21 cellular contexts compared by ENCODE assay signal in genomic region chr12:121250359-121250758, GRCh38. TPM values are rescaled to one million over a fixed set of nuclear protein-coding genes. Genes with fewer than 3 reads are reported as not detected.
DNase-seq lines count a peak whose midpoint lies in the region; ATAC-seq and TF ChIP-seq lines count a peak whose summit lies in the region.
"Had no signal": no experiment of that assay in that cellular context is flagged by ENCODE, and none has a peak within 500 bp of the region (broad histone marks: within the 10 kb centered on the region; RNA-seq: fewer than 3 reads in every experiment).

No MANE protein-coding gene starts in this region.

- CTCF ChIA-PET in activated CD8-positive, alpha-beta T cell treated with anti-CD3 and anti-CD28 coated beads for 36 hours (lab: Charles Lee), result interaction anchor here (1.1 to 2.5 kb wide), 2 partner anchors 21 to 193 kb away, joined by 3 to 7 read pairs; no protein-coding TSS in a partner anchor

- TF ChIP-seq CTCF in progenitor cell of endocrine pancreas (IDR thresholded peaks at IDR 0.05; ENCODE audit: unreplicated experiment), result no peak
- no peak for TF ChIP-seq CTCF in activated CD8-positive, alpha-beta T cell treated with anti-CD3 and anti-CD28 coated beads for 36 hours (IDR thresholded peaks at IDR 0.05)

- H3K4me3 Mint-ChIP-seq in IgD-negative memory B cell (peak overlapping the region in 2 of 4 donors; percentile 73 to 77), progenitor cell of endocrine pancreas (ENCODE audit: low read depth) (no peak overlapping the region)
- no peak overlapping the region for H3K4me3 Mint-ChIP-seq in activated CD8-positive, alpha-beta T cell treated with anti-CD3 and anti-CD28 coated beads for 36 hours
- H3K4me3 Mint-ChIP-seq: CD4-positive, alpha-beta T cell had no signal

- peaks cover 0 to 3% (median 2%) of the 10 kb centered on the region in 3 donors for H3K9me3 Mint-ChIP-seq in IgD-negative memory B cell
- no peaks in the 10 kb centered on the region for H3K9me3 Mint-ChIP-seq in progenitor cell of endocrine pancreas (ENCODE audit: low read depth)
- H3K9me3 Mint-ChIP-seq in activated CD8-positive, alpha-beta T cell treated with anti-CD3 and anti-CD28 coated beads for 36 hours, result no peaks in the 10 kb centered on the region
- H3K9me3 Mint-ChIP-seq: CD4-positive, alpha-beta T cell had no signal

- H3K36me3 Mint-ChIP-seq in IgD-negative memory B cell (peaks cover 13% of the 10 kb centered on the region), progenitor cell of endocrine pancreas (ENCODE audit: insufficient read depth) (peaks cover 33% of the 10 kb centered on the region)
- H3K36me3 Mint-ChIP-seq in activated CD8-positive, alpha-beta T cell treated with anti-CD3 and anti-CD28 coated beads for 36 hours (ENCODE audit: low read depth), result peaks cover 44% of the 10 kb centered on the region

- peaks cover 4 to 24% (median 11%) of the 10 kb centered on the region in 3 donors for H3K4me1 Mint-ChIP-seq in IgD-negative memory B cell
- no peaks in the 10 kb centered on the region for H3K4me1 Mint-ChIP-seq in progenitor cell of endocrine pancreas (ENCODE audit: low read depth)
- H3K4me1 Mint-ChIP-seq in activated CD8-positive, alpha-beta T cell treated with anti-CD3 and anti-CD28 coated beads for 36 hours (ENCODE audit: low read depth), result peaks cover 4% of the 10 kb centered on the region

- DNase-seq in ELF-1 (ENCODE audit: low read depth, low spot score), result peak; percentile 23
- DNase-seq in progenitor cell of endocrine pancreas (ENCODE audit: low spot score, unreplicated experiment), result no peak
- no peak for DNase-seq in stimulated activated naive CD4-positive, alpha-beta T cell treated with Interleukin-2 at 50 U/mL for 16 hours (lab: John Stamatoyannopoulos, UW)
- DNase-seq in activated CD8-positive, alpha-beta T cell treated with anti-CD3 and anti-CD28 coated beads for 36 hours, result no peak
- DNase-seq: CD4-positive, alpha-beta T cell; GDM1; NCI-H1092; NCI-H1436 treated with DMSO at 0.1 percent for 48 hours; NCI-H2029; NCI-H446 treated with DMSO at 0.1 percent for 48 hours; NCI-H526; NCI-H82; NK-92 treated with Interleukin-12 subunit alpha and Interleukin-12 subunit beta, amount 100 ng/mL, for 24 hours; PC-3; SJCRH30 had no signal

- H3K27ac Mint-ChIP-seq in IgD-negative memory B cell (peak overlapping the region in 2 of 3 donors; percentile 6 to 62), progenitor cell of endocrine pancreas (peak overlapping the region; percentile 54)
- H3K27ac Mint-ChIP-seq in activated CD8-positive, alpha-beta T cell treated with anti-CD3 and anti-CD28 coated beads for 36 hours, result no peak overlapping the region
- H3K27ac Mint-ChIP-seq: CD4-positive, alpha-beta T cell had no signal

- H3K27me3 Mint-ChIP-seq in IgD-negative memory B cell, result no peaks in the 10 kb centered on the region
- no peaks in the 10 kb centered on the region for H3K27me3 Mint-ChIP-seq in progenitor cell of endocrine pancreas
- no peaks in the 10 kb centered on the region for H3K27me3 Mint-ChIP-seq in activated CD8-positive, alpha-beta T cell treated with anti-CD3 and anti-CD28 coated beads for 36 hours
- H3K27me3 Mint-ChIP-seq: CD4-positive, alpha-beta T cell had no signal

- POLR2A ChIA-PET in activated CD8-positive, alpha-beta T cell treated with anti-CD3 and anti-CD28 coated beads for 36 hours (lab: Charles Lee), result no interaction called here

- ATAC-seq in esophagus mucosa (peak; percentile 70), GM21360 (IDR thresholded peaks at IDR 0.05; ENCODE audit: unreplicated experiment) (no peak)
- ATAC-seq in activated CD8-positive, alpha-beta T cell treated with anti-CD3 and anti-CD28 coated beads for 36 hours, result no peak
- ATAC-seq: GM12878, HCT116, PC-3, SK-N-SH treated with all-trans-retinoic acid at 6 μM for 48 hours had no signal

- intact Hi-C loops in activated CD8-positive, alpha-beta T cell treated with anti-CD3 and anti-CD28 coated beads for 36 hours (cut with micrococcal nuclease), result no loop called here

RNA-seq across cellular contexts. Expression of gene P2RX4, which starts 40.4 kb away (rescaled TPM):
- 27.5 TPM for polyA plus RNA-seq in IgD-negative memory B cell
- total RNA-seq in esophagus mucosa, result 5.0 TPM
- 23.9 and 28.3 TPM in 2 replicates for total RNA-seq in progenitor cell of endocrine pancreas
- 10 to 100 TPM; 12.2 to 15.1 TPM for total RNA-seq in activated CD8-positive, alpha-beta T cell treated with anti-CD3 and anti-CD28 coated beads for 36 hours

RNA-seq across cellular contexts. Expression of gene CAMKK2, which starts 46.1 kb away (rescaled TPM):
- 17.0 TPM for polyA plus RNA-seq in IgD-negative memory B cell
- total RNA-seq in esophagus mucosa (17.5 TPM), progenitor cell of endocrine pancreas (38.4 and 44.2 TPM in 2 replicates)
- 10 to 100 TPM; 25.2 to 28.0 TPM for total RNA-seq in activated CD8-positive, alpha-beta T cell treated with anti-CD3 and anti-CD28 coated beads for 36 hours
